In the genomic region with DNA sequence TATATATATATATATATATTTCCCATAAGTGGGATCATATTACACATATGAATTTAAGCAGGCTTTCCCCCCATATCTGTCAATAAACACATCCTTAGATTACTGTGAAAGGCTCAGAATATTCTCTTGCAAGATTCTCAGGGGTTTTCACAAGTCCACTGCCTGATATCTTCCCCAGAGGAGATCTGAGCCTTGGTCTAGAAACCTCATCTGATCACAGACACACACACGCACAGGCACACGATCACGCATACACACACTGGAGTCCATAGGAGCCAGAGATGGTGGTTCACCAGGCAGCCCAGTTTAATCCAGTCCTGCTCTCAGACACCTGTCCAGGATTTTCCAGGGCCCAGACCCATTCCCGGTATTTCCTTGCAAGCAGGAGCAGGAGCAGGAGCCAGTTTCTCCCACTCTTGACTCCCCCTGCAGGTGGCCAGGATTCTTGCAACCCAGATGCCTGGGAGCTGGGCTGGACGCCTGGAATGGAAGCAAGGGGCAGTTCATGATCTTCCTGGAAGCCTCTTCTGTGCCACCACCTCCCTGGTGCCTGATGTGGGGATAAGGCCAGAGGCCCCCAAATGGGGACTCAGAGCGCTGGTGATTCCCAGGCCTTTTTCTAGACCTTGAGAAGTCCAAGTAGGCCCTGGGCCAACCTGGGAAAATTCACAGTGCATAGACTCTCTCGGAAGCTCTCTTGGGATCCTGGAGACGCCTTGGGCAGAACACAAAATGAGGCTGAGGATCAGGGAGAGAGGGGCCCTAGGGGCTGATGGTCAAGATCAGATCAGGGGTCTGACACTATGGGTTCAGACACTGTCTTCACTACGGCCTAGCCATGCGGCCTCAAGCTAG, we compare ENCODE assay signal across 8 cellular contexts. TPM values are rescaled to one million over a fixed set of nuclear protein-coding genes. Genes with fewer than 3 reads are reported as not detected.
DNase-seq lines count a peak whose midpoint lies in the region; ATAC-seq, FAIRE-seq and TF ChIP-seq lines count a peak whose summit lies in the region.

No MANE protein-coding gene starts in this region.

- DNase-seq in EH (ENCODE audit: low read depth) (peak; percentile 76), Karpas-422 (peak; percentile 57), RKO (ENCODE audit: low spot score) (peak; percentile 76), dorsolateral prefrontal cortex (peak in 8 of 10 donors; percentile 17 to 74 (median 64)), mesenchymal stem cell (peak; percentile 78), urothelium cell line (ENCODE audit: low spot score) (peak; percentile 86)
- DNase-seq in CD8-positive, alpha-beta T cell, result no peak

- H2AFZ ChIP-seq in Karpas-422 (ENCODE audit: low read length) (no peak overlapping the region), mesenchymal stem cell (ENCODE audit: low read depth, low read length) (no peak overlapping the region)

- H3K27me3 ChIP-seq in Karpas-422 (ENCODE audit: low read length) (no peaks in the 10 kb centered on the region), dorsolateral prefrontal cortex (no peaks in the 10 kb centered on the region), mesenchymal stem cell (ENCODE audit: control insufficient read depth in 1 of 2, insufficient read depth in 1 of 2, low read length in 2 of 2) (peaks cover 0 to 5% of the 10 kb centered on the region in 2 experiments)
- H3K27me3 ChIP-seq in CD8-positive, alpha-beta T cell (ENCODE audit: insufficient read depth, low read length), result no peaks in the 10 kb centered on the region

- H3K23ac ChIP-seq in mesenchymal stem cell (ENCODE audit: low read length in 2 of 2), result no peak overlapping the region

- no peak overlapping the region for H2AK5ac ChIP-seq in mesenchymal stem cell (ENCODE audit: low read length, severe bottlenecking)

- H3K4me1 ChIP-seq in Karpas-422 (ENCODE audit: low read length), result peaks cover 11% of the 10 kb centered on the region
- peaks cover 4% of the 10 kb centered on the region for H3K4me1 ChIP-seq in mesenchymal stem cell (ENCODE audit: control insufficient read depth, insufficient read depth, low read depth, low read length)
- H3K4me1 ChIP-seq in CD8-positive, alpha-beta T cell (ENCODE audit: insufficient read depth, low read length), result peaks cover 16% of the 10 kb centered on the region

- intact Hi-C loops in dorsolateral prefrontal cortex (cut with DNase I), result no loop called here
- intact Hi-C loops in CD8-positive, alpha-beta T cell (cut with DNase I, micrococcal nuclease), result no loop called here

- no peak overlapping the region for H4K8ac ChIP-seq in mesenchymal stem cell (ENCODE audit: low read length)

- H3K4me3 Mint-ChIP-seq in CD8-positive, alpha-beta T cell, result no peak overlapping the region

- H2BK5ac ChIP-seq in mesenchymal stem cell (ENCODE audit: low read depth, low read length, poor library complexity, severe bottlenecking), result no peak overlapping the region

- H4K20me1 ChIP-seq in Karpas-422 (ENCODE audit: insufficient read depth, low read depth, low read length), result peaks cover 9% of the 10 kb centered on the region

- no peak overlapping the region for H4K91ac ChIP-seq in mesenchymal stem cell (ENCODE audit: low read length)

- H3K4me3 ChIP-seq in Karpas-422 (ENCODE audit: low read length) (no peak overlapping the region), dorsolateral prefrontal cortex (no peak overlapping the region), mesenchymal stem cell (ENCODE audit: insufficient read depth in 1 of 2, low read depth in 1 of 2, low read length in 2 of 2) (no peak overlapping the region)
- no peak overlapping the region for H3K4me3 ChIP-seq in CD8-positive, alpha-beta T cell (ENCODE audit: low read depth, low read length)

- no peak for ATAC-seq in HG02870 (IDR thresholded peaks at IDR 0.05; ENCODE audit: unreplicated experiment)
- no peak for ATAC-seq in CD8-positive, alpha-beta T cell

- CTCF ChIA-PET in CD8-positive, alpha-beta T cell (lab: Charles Lee), result interaction anchor here (1.0 to 22.6 kb wide), 5 partner anchors 15 to 493 kb away, joined by 3 to 950 read pairs (median 4); a partner anchor contains a TSS

- no peaks in the 10 kb centered on the region for H3K36me3 Mint-ChIP-seq in CD8-positive, alpha-beta T cell

- whole genome bisulfite sequencing in mesenchymal stem cell, result 52% methylated on average over 10 of the region's 10 CpGs

- H3K79me1 ChIP-seq in mesenchymal stem cell (replicated peaks; ENCODE audit: low read length, poor library complexity, severe bottlenecking), result no peaks in the 10 kb centered on the region

- no peaks in the 10 kb centered on the region for H3K9me3 ChIP-seq in Karpas-422 (ENCODE audit: low read length)
- no peaks in the 10 kb centered on the region for H3K9me3 ChIP-seq in mesenchymal stem cell (ENCODE audit: control insufficient read depth, low read length)
- no peaks in the 10 kb centered on the region for H3K9me3 ChIP-seq in CD8-positive, alpha-beta T cell (ENCODE audit: low read length)

- H3K4ac ChIP-seq in mesenchymal stem cell (ENCODE audit: low read depth in 1 of 2, low read length in 2 of 2), result no peak overlapping the region

- H3K14ac ChIP-seq in mesenchymal stem cell (ENCODE audit: low read length in 2 of 2), result no peak overlapping the region

- H3K4me2 ChIP-seq in Karpas-422 (ENCODE audit: low read depth, low read length, poor library complexity, severe bottlenecking), result no peak overlapping the region
- H3K4me2 ChIP-seq in mesenchymal stem cell (ENCODE audit: low read length, poor library complexity, severe bottlenecking), result no peak overlapping the region

- no peaks in the 10 kb centered on the region for H3K9me2 ChIP-seq in Karpas-422 (replicated peaks; ENCODE audit: insufficient read depth, low read length)

- no peak overlapping the region for H2BK12ac ChIP-seq in mesenchymal stem cell (ENCODE audit: low read length in 2 of 2)

- H3K18ac ChIP-seq in mesenchymal stem cell (ENCODE audit: low read depth in 1 of 2, low read length in 2 of 2), result no peak overlapping the region

- no peak overlapping the region for H2BK15ac ChIP-seq in mesenchymal stem cell (ENCODE audit: low read depth, poor library complexity, severe bottlenecking)

- no peak overlapping the region for H3K27ac Mint-ChIP-seq in CD8-positive, alpha-beta T cell

- H3K9ac ChIP-seq in Karpas-422 (ENCODE audit: low read length), result no peak overlapping the region
- H3K9ac ChIP-seq in mesenchymal stem cell (ENCODE audit: low read length), result no peak overlapping the region

- POLR2A ChIA-PET in CD8-positive, alpha-beta T cell (lab: Charles Lee), result interaction anchor here (0.6 kb wide), 1 partner anchor 159 kb away, joined by 3 read pairs; no protein-coding TSS in a partner anchor

- H3K79me2 ChIP-seq in Karpas-422 (ENCODE audit: low read length), result no peaks in the 10 kb centered on the region

- H3K36me3 ChIP-seq in Karpas-422 (ENCODE audit: insufficient read depth, low read length) (no peaks in the 10 kb centered on the region), mesenchymal stem cell (ENCODE audit: control insufficient read depth in 1 of 2, insufficient read depth in 2 of 2, low read depth in 1 of 2, low read length in 2 of 2) (no peaks in the 10 kb centered on the region)
- H3K36me3 ChIP-seq in CD8-positive, alpha-beta T cell (ENCODE audit: insufficient read depth, low read length), result no peaks in the 10 kb centered on the region

- peaks cover 18% of the 10 kb centered on the region for H3K4me1 Mint-ChIP-seq in CD8-positive, alpha-beta T cell (ENCODE audit: low read depth)

- no peak for FAIRE-seq in urothelium cell line (lab: Jason Lieb, UNC)

- no peak overlapping the region for H2BK120ac ChIP-seq in mesenchymal stem cell (ENCODE audit: low read depth, low read length)

- H3K27me3 Mint-ChIP-seq in CD8-positive, alpha-beta T cell (ENCODE audit: low read depth), result no peaks in the 10 kb centered on the region

- no peaks in the 10 kb centered on the region for H3K9me3 Mint-ChIP-seq in CD8-positive, alpha-beta T cell

- TF ChIP-seq CTCF in dorsolateral prefrontal cortex (IDR thresholded peaks at IDR 0.05 in 54 of 56, conservative IDR thresholded peaks at IDR 0.05 in 2 of 56; ENCODE audit: low read depth in 1 of 56, partially characterized antibody in 56 of 56), result peak; percentile 42 to 79 (median 68)
- no peak for TF ChIP-seq CTCF in CD8-positive, alpha-beta T cell (IDR thresholded peaks at IDR 0.05)

- H3K27ac ChIP-seq in Karpas-422 (ENCODE audit: low read length), result no peak overlapping the region
- H3K27ac ChIP-seq in dorsolateral prefrontal cortex, result no peak overlapping the region
- no peak overlapping the region for H3K27ac ChIP-seq in mesenchymal stem cell (ENCODE audit: low read length, poor library complexity, severe bottlenecking)
- H3K27ac ChIP-seq in CD8-positive, alpha-beta T cell (ENCODE audit: low read depth, low read length), result no peak overlapping the region

RNA-seq across cellular contexts. Expression of a gene that starts 16.5 kb away (rescaled TPM):
- total RNA-seq in Karpas-422 (2014; rRNA removed; shearing (Covaris generic); ENCODE audit: low replicate concordance), result not detected in 2 replicates
- 1 to 10 TPM in 1 of 120 experiments, not detected in 119; 1.7 TPM for total RNA-seq in dorsolateral prefrontal cortex
- not detected for polyA plus RNA-seq in mesenchymal stem cell (2013, experiment 1 of 2)
- not detected for polyA plus RNA-seq in mesenchymal stem cell (2013, experiment 2 of 2)
- total RNA-seq in CD8-positive, alpha-beta T cell, result not detected

RNA-seq across cellular contexts. Expression of a gene that starts 31.2 kb away (rescaled TPM):
- not detected in 2 replicates for total RNA-seq in Karpas-422 (2014; rRNA removed; shearing (Covaris generic); ENCODE audit: low replicate concordance)
- total RNA-seq in dorsolateral prefrontal cortex, result not detected
- not detected for polyA plus RNA-seq in mesenchymal stem cell (2013, experiment 1 of 2)
- 0.03 TPM for polyA plus RNA-seq in mesenchymal stem cell (2013, experiment 2 of 2)
- total RNA-seq in CD8-positive, alpha-beta T cell, result not detected

RNA-seq across cellular contexts. Expression of a gene that starts 39.6 kb away (rescaled TPM):
- not detected in 2 replicates for total RNA-seq in Karpas-422 (2014; rRNA removed; shearing (Covaris generic); ENCODE audit: low replicate concordance)
- total RNA-seq in dorsolateral prefrontal cortex, result 1 to 10 TPM in 10 of 120 experiments, under 1 TPM in 42, not detected in 68; 0.18 to 2.7 (median 0.59) TPM
- polyA plus RNA-seq in mesenchymal stem cell (2013, experiment 1 of 2), result 1,135 TPM
- polyA plus RNA-seq in mesenchymal stem cell (2013, experiment 2 of 2), result 1,108 TPM
- under 1 TPM; 0.42 to 0.57 TPM for total RNA-seq in CD8-positive, alpha-beta T cell

RNA-seq across cellular contexts. Expression of a gene that starts 51.4 kb away (rescaled TPM):
- total RNA-seq in Karpas-422 (2014; rRNA removed; shearing (Covaris generic); ENCODE audit: low replicate concordance), result not detected in 2 replicates
- total RNA-seq in dorsolateral prefrontal cortex, result not detected
- not detected for polyA plus RNA-seq in mesenchymal stem cell (2013, experiment 1 of 2)
- polyA plus RNA-seq in mesenchymal stem cell (2013, experiment 2 of 2), result not detected
- total RNA-seq in CD8-positive, alpha-beta T cell, result not detected

Comparison
In these comparisons a context has a peak if more than half of its experiments do, and no peak if none do; other contexts are left out.
1. DNase-seq: peak in EH (single experiment), Karpas-422 (single experiment), RKO (single experiment), dorsolateral prefrontal cortex (8 of 10), mesenchymal stem cell (single experiment) and urothelium cell line (single experiment); none in CD8-positive, alpha-beta T cell (0 of 7).